8 cellular contexts compared by ENCODE assay signal in genomic region chr6:157323924-157324276, GRCh38. TPM values are rescaled to one million over a fixed set of nuclear protein-coding genes. Genes with fewer than 3 reads are reported as not detected.
DNase-seq lines count a peak whose midpoint lies in the region; ATAC-seq lines count a peak whose summit lies in the region.

No MANE protein-coding gene starts in this region.

- H3K27me3 Mint-ChIP-seq in CD4-positive, alpha-beta memory T cell = peaks cover 5 to 11% of the 10 kb centered on the region in 2 donors

- ATAC-seq in GM21529 (IDR thresholded peaks at IDR 0.05; ENCODE audit: unreplicated experiment) (peak; percentile 24), Right ventricle myocardium superior (ENCODE audit: poor library complexity) (peak; percentile 85)
- peak; percentile 15 to 67 for ATAC-seq in activated naive CD4-positive, alpha-beta T cell treated with anti-CD3 and anti-CD28 coated beads, Interleukin-2, amount 50 U/mL, for 72 hours

- peak overlapping the region; percentile 79 to 82 for H3K4me3 ChIP-seq in CD4-positive, alpha-beta memory T cell (ENCODE audit: low read length in 2 of 2)
- H3K4me3 ChIP-seq in trophoblast cell (ENCODE audit: low read depth, low read length) = peak overlapping the region; percentile 69

- peak overlapping the region; percentile 75 for H4K8ac ChIP-seq in trophoblast cell (ENCODE audit: low read depth, low read length)

- peak overlapping the region in 6 of 7 donors; percentile 74 to 94 (median 92) for H3K27ac Mint-ChIP-seq in CD4-positive, alpha-beta memory T cell
- H3K27ac Mint-ChIP-seq in activated naive CD4-positive, alpha-beta T cell treated with anti-CD3 and anti-CD28 coated beads, Interleukin-2, amount 50 U/mL, for 72 hours = peak overlapping the region; percentile 77 to 85

- no peaks in the 10 kb centered on the region for H3K9me3 ChIP-seq in CD4-positive, alpha-beta memory T cell (ENCODE audit: control insufficient read depth in 1 of 2, low read length in 2 of 2)
- H3K9me3 ChIP-seq in trophoblast cell (ENCODE audit: insufficient read depth, low read depth, low read length) = no peaks in the 10 kb centered on the region

- H2BK5ac ChIP-seq in trophoblast cell (ENCODE audit: low read depth, low read length, poor library complexity) = no peak overlapping the region

- POLR2A ChIA-PET in CD4-positive, alpha-beta memory T cell (lab: Charles Lee; ENCODE audit: partially characterized antibody) = interaction anchor here (0.7 to 4.0 kb wide), 8 partner anchors 8 to 303 kb away, joined by 3 to 60 read pairs (median 6); partner anchors contain the start of gene ZDHHC14

- H3K9ac ChIP-seq in trophoblast cell (ENCODE audit: low read length) = peak overlapping the region; percentile 3

- H3K79me1 ChIP-seq in trophoblast cell (ENCODE audit: low read length) = peaks cover 6% of the 10 kb centered on the region

- peak overlapping the region; percentile 44 for H2BK120ac ChIP-seq in trophoblast cell (ENCODE audit: insufficient read depth, low read length, poor library complexity)

- peaks cover 13 to 27% (median 17%) of the 10 kb centered on the region in 4 donors for H3K4me1 Mint-ChIP-seq in CD4-positive, alpha-beta memory T cell

- peaks cover 16% of the 10 kb centered on the region for H3K4me1 ChIP-seq in CD4-positive, alpha-beta memory T cell (ENCODE audit: insufficient read depth, low read length)
- peaks cover 0 to 2% of the 10 kb centered on the region in 2 experiments for H3K4me1 ChIP-seq in trophoblast cell (ENCODE audit: control insufficient read depth in 1 of 2, insufficient read depth in 2 of 2, low read length in 2 of 2)

- H3K18ac ChIP-seq in trophoblast cell (ENCODE audit: low read length) = peak overlapping the region; percentile 4

- no peaks in the 10 kb centered on the region for H3K36me3 ChIP-seq in CD4-positive, alpha-beta memory T cell (ENCODE audit: insufficient read depth, low read length)
- H3K36me3 ChIP-seq in trophoblast cell (ENCODE audit: control insufficient read depth in 1 of 2, insufficient read depth in 2 of 2, low read length in 2 of 2) = no peaks in the 10 kb centered on the region

- H3K4ac ChIP-seq in trophoblast cell (ENCODE audit: low read depth, low read length) = no peak overlapping the region

- peak overlapping the region; percentile 16 for H4K91ac ChIP-seq in trophoblast cell (ENCODE audit: low read depth, low read length)

- DNase-seq in CD4-positive, alpha-beta memory T cell = peak in 2 of 5 donors; percentile 15 to 46
- DNase-seq in LHCN-M2 (ENCODE audit: low read depth) = peak; percentile 82
- peak; percentile 24 to 64 for DNase-seq in activated naive CD4-positive, alpha-beta T cell treated with anti-CD3 and anti-CD28 coated beads, Interleukin-2, amount 50 U/mL, for 72 hours (ENCODE audit: low spot score in 2 of 2)
- DNase-seq in Right ventricle myocardium superior = peak; percentile 88
- DNase-seq in trophoblast cell = peak; percentile 74 to 76
- DNase-seq in DMS53 (lab: John Stamatoyannopoulos, UW) = no peak
- no peak for DNase-seq in NCI-H446 (lab: John Stamatoyannopoulos, UW)

- peak overlapping the region; percentile 94 to 97 (median 96) for H3K4me3 Mint-ChIP-seq in CD4-positive, alpha-beta memory T cell

- H3K4me2 ChIP-seq in trophoblast cell (ENCODE audit: low read length) = peak overlapping the region; percentile 68

- intact Hi-C loops in CD4-positive, alpha-beta memory T cell (cut with micrococcal nuclease) = loop anchor here (1.0 to 2.0 kb wide), 3 partner anchors 10 to 637 kb away; no protein-coding TSS in a partner anchor
- intact Hi-C loops in Right ventricle myocardium superior (cut with DNase I) = loop anchor here (5.0 kb wide), 1 partner anchor 58 kb away; the partner anchor contains the start of gene ZDHHC14

- no peak overlapping the region for H3K23ac ChIP-seq in trophoblast cell (ENCODE audit: low read length)

- H2AK5ac ChIP-seq in trophoblast cell (ENCODE audit: low read length) = no peak overlapping the region

- H3K9me3 Mint-ChIP-seq in CD4-positive, alpha-beta memory T cell = no peaks in the 10 kb centered on the region
- no peaks in the 10 kb centered on the region for H3K9me3 Mint-ChIP-seq in activated naive CD4-positive, alpha-beta T cell treated with anti-CD3 and anti-CD28 coated beads, Interleukin-2, amount 50 U/mL, for 72 hours

- CTCF ChIA-PET in CD4-positive, alpha-beta memory T cell (lab: Charles Lee; ENCODE audit: partially characterized antibody) = interaction anchor here (0.5 to 6.7 kb wide), 6 partner anchors 9 to 412 kb away, joined by 3 to 39 read pairs (median 12); no protein-coding TSS in a partner anchor

- H4K12ac ChIP-seq in trophoblast cell (ENCODE audit: low read depth, low read length) = no peak overlapping the region

- peak overlapping the region; percentile 62 for H3K27ac ChIP-seq in CD4-positive, alpha-beta memory T cell (ENCODE audit: low read depth, low read length)
- peak overlapping the region; percentile 6 for H3K27ac ChIP-seq in trophoblast cell (ENCODE audit: low read depth, low read length)

- H3K27me3 ChIP-seq in CD4-positive, alpha-beta memory T cell (ENCODE audit: insufficient read depth, low read length) = no peaks in the 10 kb centered on the region
- H3K27me3 ChIP-seq in trophoblast cell (ENCODE audit: insufficient read depth, low read length) = no peaks in the 10 kb centered on the region

- H3K79me2 ChIP-seq in trophoblast cell (ENCODE audit: control insufficient read depth, insufficient read depth, low read length, poor library complexity) = peaks cover 2% of the 10 kb centered on the region

- H3K36me3 Mint-ChIP-seq in CD4-positive, alpha-beta memory T cell = peaks cover 0 to 30% of the 10 kb centered on the region in 2 donors
- H3K36me3 Mint-ChIP-seq in activated naive CD4-positive, alpha-beta T cell treated with anti-CD3 and anti-CD28 coated beads, Interleukin-2, amount 50 U/mL, for 72 hours = peaks cover 0 to 6% of the 10 kb centered on the region in 2 donors

- H3K14ac ChIP-seq in trophoblast cell (ENCODE audit: low read length) = peak overlapping the region; percentile 21

- no peak overlapping the region for H2BK12ac ChIP-seq in trophoblast cell (ENCODE audit: low read length)

- WGBS in trophoblast cell (ENCODE audit: extremely low coverage, insufficient coverage, insufficient read length) = no CpG with 5 or more reads among the region's 21 CpGs

- peak overlapping the region; percentile 40 for H2AFZ ChIP-seq in trophoblast cell (ENCODE audit: insufficient read depth, low read length, poor library complexity)

RNA-seq across cellular contexts. Expression of gene TMEM242, which starts 0.6 kb away (rescaled TPM):
- total RNA-seq in CD4-positive, alpha-beta memory T cell = 10 to 100 TPM; 12.7 to 14.1 TPM
- polyA plus RNA-seq in CD4-positive, alpha-beta memory T cell = 10 to 100 TPM; 11.4 TPM
- total RNA-seq in LHCN-M2 (2014; rRNA removed) = 4.7 and 5.5 TPM in 2 replicates
- 4.4 TPM for polyA plus RNA-seq in LHCN-M2 (2012)
- total RNA-seq in activated naive CD4-positive, alpha-beta T cell treated with anti-CD3 and anti-CD28 coated beads, Interleukin-2, amount 50 U/mL, for 72 hours = 1 to 10 TPM; 4.8 to 8.4 TPM
- total RNA-seq in Right ventricle myocardium superior = 18.1 TPM
- polyA plus RNA-seq in trophoblast cell (2013) = 4.9 and 5.0 TPM in 2 replicates

RNA-seq across cellular contexts. Expression of gene ZDHHC14, which starts 57.1 kb away (rescaled TPM):
- total RNA-seq in CD4-positive, alpha-beta memory T cell = 1 to 10 TPM; 1.7 TPM
- polyA plus RNA-seq in CD4-positive, alpha-beta memory T cell = 1 to 10 TPM; 1.5 to 1.9 TPM
- total RNA-seq in LHCN-M2 (2014; rRNA removed) (1.2 and 2.2 TPM in 2 replicates), Right ventricle myocardium superior (9.4 TPM)
- polyA plus RNA-seq in LHCN-M2 (2012) = 0.63 TPM
- total RNA-seq in activated naive CD4-positive, alpha-beta T cell treated with anti-CD3 and anti-CD28 coated beads, Interleukin-2, amount 50 U/mL, for 72 hours = 1 to 10 TPM in 1 of 2 donors, under 1 TPM in 1; 0.91 to 3.7 TPM
- polyA plus RNA-seq in trophoblast cell (2013) = 17.7 and 19.7 TPM in 2 replicates

Comparison
In these comparisons a context has a peak if more than half of its experiments do, and no peak if none do; other contexts are left out.
1. DNase-seq: peak in LHCN-M2 (single experiment), activated naive CD4-positive, alpha-beta T cell treated with anti-CD3 and anti-CD28 coated beads, Interleukin-2, amount 50 U/mL, for 72 hours (2 of 2), Right ventricle myocardium superior (single experiment) and trophoblast cell (2 of 2); none in DMS53 (single experiment) and NCI-H446 (0 of 2).
2. ATAC-seq: peak in every context shown above with its lines; median percentile 85 in Right ventricle myocardium superior; 41 in activated naive CD4-positive, alpha-beta T cell treated with anti-CD3 and anti-CD28 coated beads, Interleukin-2, amount 50 U/mL, for 72 hours; 24 in GM21529.